ENCODE assay signal across 8 cellular contexts in the genomic region with DNA sequence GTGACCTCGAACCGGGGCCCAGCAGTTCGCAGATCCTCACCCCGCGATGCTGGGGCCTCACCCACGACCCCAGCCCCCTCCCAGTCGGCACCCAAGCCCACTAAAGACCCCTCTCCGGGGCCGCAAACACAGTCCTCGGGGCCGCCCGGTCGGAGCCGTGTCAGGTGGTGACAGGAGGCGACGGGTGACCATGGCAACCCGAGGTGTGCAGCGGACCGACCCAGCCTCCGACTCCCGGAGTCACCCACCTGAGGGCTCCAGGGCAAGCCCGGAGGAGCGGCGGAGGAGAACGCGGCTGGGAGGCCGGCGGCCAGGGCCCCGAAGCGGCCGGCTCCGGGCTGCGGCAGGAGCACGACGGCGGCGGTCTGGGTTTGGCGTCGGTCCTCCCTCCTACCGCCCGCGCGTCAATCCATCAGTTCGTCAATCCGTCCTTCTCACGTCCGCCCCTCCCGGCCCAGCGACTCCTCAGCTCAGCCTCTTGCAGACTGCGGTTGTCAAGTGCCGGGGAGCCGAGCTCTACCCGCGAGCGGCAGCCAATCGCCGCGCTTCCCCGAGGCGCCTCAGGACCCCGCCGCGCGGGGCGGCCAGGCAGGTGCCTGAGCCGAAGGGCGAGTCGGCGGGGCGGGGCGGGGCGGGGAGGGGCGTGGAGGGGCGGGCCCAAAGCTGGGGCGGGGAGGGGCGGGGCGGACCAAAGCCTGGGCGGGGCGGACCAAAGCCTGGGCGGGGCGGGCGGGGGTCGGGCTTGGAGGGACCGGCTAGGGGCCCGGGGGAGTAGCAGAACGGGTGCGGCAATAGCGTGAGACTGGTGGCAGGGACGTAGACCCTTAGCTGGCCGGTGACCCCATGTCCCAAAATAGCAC. TPM values are rescaled to one million over a fixed set of nuclear protein-coding genes. Genes with fewer than 3 reads are reported as not detected.
DNase-seq lines count a peak whose midpoint lies in the region; ATAC-seq and TF ChIP-seq lines count a peak whose summit lies in the region.

WDR47 (minus strand) TSS at position 489 of the 860 bp plus-strand sequence. CDS start 18,590 bp downstream, outside the sequence.

- H3K27ac ChIP-seq in RWPE1, result peak within 1 kb of the TSS; percentile 88

- H3K4me1 Mint-ChIP-seq in activated T-helper 2 cell treated with anti-CD3 and anti-CD28 coated beads, Interferon-gamma antibody, Interleukin-2, Interleukin-4, amounts not matched to agents 10 μg/mL and 5 μg/mL and 100 μg/mL, durations not matched to agents 14 hours and 24 hours and 36 hours (ENCODE audit: low read depth), result peaks cover 8% of the 10 kb centered on the region
- peaks cover 14% of the 10 kb centered on the region in 2 donors for H3K4me1 Mint-ChIP-seq in natural killer cell

- peaks cover 8% of the 10 kb centered on the region for H3K27me3 Mint-ChIP-seq in activated T-helper 2 cell treated with anti-CD3 and anti-CD28 coated beads, Interferon-gamma antibody, Interleukin-2, Interleukin-4, amounts not matched to agents 10 μg/mL and 5 μg/mL and 100 μg/mL, durations not matched to agents 14 hours and 24 hours and 36 hours (ENCODE audit: low read depth)
- no peaks in the 10 kb centered on the region for H3K27me3 Mint-ChIP-seq in natural killer cell (ENCODE audit: low read depth in 2 of 2)

- no peaks in the 10 kb centered on the region for H3K36me3 Mint-ChIP-seq in activated T-helper 2 cell treated with anti-CD3 and anti-CD28 coated beads, Interferon-gamma antibody, Interleukin-2, Interleukin-4, amounts not matched to agents 10 μg/mL and 5 μg/mL and 100 μg/mL, durations not matched to agents 14 hours and 24 hours and 36 hours (ENCODE audit: low read depth)
- no peaks in the 10 kb centered on the region for H3K36me3 Mint-ChIP-seq in natural killer cell

- DNase-seq in EH (ENCODE audit: low read depth), result peak; percentile 96
- peak; percentile 93 for DNase-seq in H4 (ENCODE audit: low spot score)
- peak; percentile 90 for DNase-seq in LNCaP clone FGC (ENCODE audit: low read depth)
- DNase-seq in RWPE1 (ENCODE audit: low spot score), result peak; percentile 97
- peak; percentile 95 for DNase-seq in activated T-helper 2 cell treated with anti-CD3 and anti-CD28 coated beads, Interferon-gamma antibody, Interleukin-2, Interleukin-4, amounts not matched to agents 10 μg/mL and 5 μg/mL and 100 μg/mL, durations not matched to agents 14 hours and 24 hours and 36 hours (ENCODE audit: low spot score)
- peak; percentile 93 for DNase-seq in fibroblast of peridontal ligament (ENCODE audit: extremely low read depth)
- DNase-seq in natural killer cell, result peak; percentile 95
- peak; percentile 91 to 95 (median 94) for DNase-seq in stimulated activated naive CD4-positive, alpha-beta T cell (lab: John Stamatoyannopoulos, UW)

- H3K4me3 ChIP-seq in LNCaP clone FGC (ENCODE audit: low read depth, low read length), result peak within 1 kb of the TSS; percentile 88

- peak; percentile 96 to 99 (median 97) for ATAC-seq in natural killer cell

- H3K9me3 Mint-ChIP-seq in activated T-helper 2 cell treated with anti-CD3 and anti-CD28 coated beads, Interferon-gamma antibody, Interleukin-2, Interleukin-4, amounts not matched to agents 10 μg/mL and 5 μg/mL and 100 μg/mL, durations not matched to agents 14 hours and 24 hours and 36 hours, result no peaks in the 10 kb centered on the region
- H3K9me3 Mint-ChIP-seq in natural killer cell, result no peaks in the 10 kb centered on the region

- H3K4me3 Mint-ChIP-seq in activated T-helper 2 cell treated with anti-CD3 and anti-CD28 coated beads, Interferon-gamma antibody, Interleukin-2, Interleukin-4, amounts not matched to agents 10 μg/mL and 5 μg/mL and 100 μg/mL, durations not matched to agents 14 hours and 24 hours and 36 hours (ENCODE audit: low read depth), result peak within 1 kb of the TSS; percentile 89
- peak within 1 kb of the TSS; percentile 91 for H3K4me3 Mint-ChIP-seq in natural killer cell

- H3K27ac Mint-ChIP-seq in activated T-helper 2 cell treated with anti-CD3 and anti-CD28 coated beads, Interferon-gamma antibody, Interleukin-2, Interleukin-4, amounts not matched to agents 10 μg/mL and 5 μg/mL and 100 μg/mL, durations not matched to agents 14 hours and 24 hours and 36 hours, result peak within 1 kb of the TSS; percentile 83
- peak within 1 kb of the TSS; percentile 79 to 90 for H3K27ac Mint-ChIP-seq in natural killer cell

- no peak for TF ChIP-seq CTCF in LNCaP clone FGC (IDR thresholded peaks at IDR 0.05; ENCODE audit: control insufficient read depth, extremely low read depth, insufficient read depth)
- TF ChIP-seq CTCF in RWPE1 (conservative IDR thresholded peaks at IDR 0.05; ENCODE audit: low read depth), result no peak
- TF ChIP-seq CTCF in natural killer cell (IDR thresholded peaks at IDR 0.05), result no peak

- POLR2A ChIA-PET in RWPE1 (lab: Yijun Ruan, JAX; ENCODE audit: low non-redundant PET), result interaction anchor here (0.5 to 1.5 kb wide), 3 partner anchors 31 to 73 kb away, joined by 3 to 4 read pairs (median 3); no protein-coding TSS in a partner anchor

- intact Hi-C loops in activated T-helper 2 cell treated with anti-CD3 and anti-CD28 coated beads, Interferon-gamma antibody, Interleukin-2, Interleukin-4, amounts not matched to agents 10 μg/mL and 5 μg/mL and 100 μg/mL, durations not matched to agents 14 hours and 24 hours and 36 hours (cut with micrococcal nuclease), result loop anchor here (2.0 kb wide), 2 partner anchors 49 to 85 kb away; partner anchors contain the start of gene TMEM167B
- intact Hi-C loops in natural killer cell (cut with micrococcal nuclease), result loop anchor here (1.0 to 5.0 kb wide), 6 partner anchors 33 to 350 kb away; partner anchors contain the start of genes CLCC1, ELAPOR1, PRPF38B and TMEM167B

- CTCF ChIA-PET in RWPE1 (lab: Yijun Ruan, JAX), result no interaction called here

RNA-seq across cellular contexts. Expression of gene WDR47, which starts in this region (rescaled TPM):
- 4.7 and 6.1 TPM in 2 replicates for total RNA-seq in H4 (2014; rRNA removed; shearing (Covaris generic))
- 10.4 and 11.1 TPM in 2 replicates for total RNA-seq in activated T-helper 2 cell treated with anti-CD3 and anti-CD28 coated beads, Interferon-gamma antibody, Interleukin-2, Interleukin-4, amounts not matched to agents 10 μg/mL and 5 μg/mL and 100 μg/mL, durations not matched to agents 14 hours and 24 hours and 36 hours
- total RNA-seq in natural killer cell, result 10 to 100 TPM; 15.7 to 21.3 (median 17.2) TPM

Comparison
In these comparisons a context has a peak if more than half of its experiments do, and no peak if none do; other contexts are left out.
1. Peak in every context shown above with its lines: DNase-seq, ATAC-seq, H3K4me3 ChIP-seq and H3K27ac ChIP-seq.